In the genomic region with DNA sequence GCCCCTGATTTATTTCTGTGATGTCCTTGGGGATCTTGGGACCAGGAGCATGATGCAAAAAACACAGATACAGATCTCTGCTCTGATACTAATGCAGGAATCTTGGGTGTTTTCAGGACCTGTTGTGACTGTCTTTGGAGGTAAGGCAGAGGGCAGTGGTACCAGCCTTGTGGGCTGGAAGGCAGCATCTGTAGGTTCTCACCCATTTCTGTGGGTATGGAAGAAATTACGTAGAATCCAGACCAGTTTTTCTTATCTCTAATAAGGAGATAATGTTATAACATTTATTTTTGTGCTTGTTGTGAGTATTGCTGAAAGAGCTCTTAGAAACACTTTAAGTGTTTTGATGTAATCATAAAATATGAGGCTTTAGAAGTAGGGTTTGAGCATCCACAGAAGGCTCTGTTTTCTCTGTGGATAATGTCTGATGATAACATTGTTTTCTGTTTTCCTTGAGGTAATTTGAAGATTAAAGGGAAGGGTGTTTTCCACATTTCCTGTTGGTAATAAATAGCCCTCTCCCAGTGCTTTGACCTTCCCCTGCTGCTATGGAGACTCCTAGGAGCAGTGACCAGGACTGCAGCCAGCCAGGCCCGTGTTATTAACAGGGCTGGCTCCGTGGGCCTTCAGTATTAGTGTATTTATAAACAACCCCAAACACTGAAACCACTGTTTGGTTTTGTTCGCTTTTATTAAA, we compare ENCODE assay signal across 15 cellular contexts. TPM values are rescaled to one million over a fixed set of nuclear protein-coding genes. Genes with fewer than 3 reads are reported as not detected.
DNase-seq lines count a peak whose midpoint lies in the region; ATAC-seq and TF ChIP-seq lines count a peak whose summit lies in the region.
"Had no signal": no experiment of that assay in that cellular context is flagged by ENCODE, and none has a peak within 500 bp of the region (broad histone marks: within the 10 kb centered on the region; RNA-seq: fewer than 3 reads in every experiment).

No MANE protein-coding gene starts in this region.

- peak overlapping the region; percentile 3 for H3K27ac ChIP-seq in urinary bladder (ENCODE audit: low read depth)
- no peak overlapping the region for H3K27ac ChIP-seq in mammary epithelial cell (ENCODE audit: insufficient read depth, low read depth, low read length)
- H3K27ac ChIP-seq in SJCRH30 = no peak overlapping the region
- H3K27ac ChIP-seq: A549, thoracic aorta had no signal

- no peak overlapping the region for H3K4me3 ChIP-seq in urinary bladder (ENCODE audit: low read depth, low read length)
- no peak overlapping the region for H3K4me3 ChIP-seq in mammary epithelial cell (replicated peaks in 1 of 3; ENCODE audit: insufficient read depth in 1 of 3, low read depth in 2 of 3, low read length in 3 of 3)
- no peak overlapping the region for H3K4me3 ChIP-seq in SJCRH30
- H3K4me3 ChIP-seq: A549, thoracic aorta had no signal

- H3K9me3 ChIP-seq in mammary epithelial cell (replicated peaks; ENCODE audit: insufficient read depth, low read length) = no peaks in the 10 kb centered on the region
- no peaks in the 10 kb centered on the region for H3K9me3 ChIP-seq in SJCRH30 (replicated peaks)
- H3K9me3 ChIP-seq: A549, thoracic aorta had no signal

- no peaks in the 10 kb centered on the region for H4K20me1 ChIP-seq in mammary epithelial cell (ENCODE audit: insufficient read depth, low read length)

- H3K4me3 Mint-ChIP-seq in nephron = no peak overlapping the region

- no peak overlapping the region for H3K4me2 ChIP-seq in mammary epithelial cell (ENCODE audit: insufficient read depth, low read depth, low read length)
- H3K4me2 ChIP-seq: A549 had no signal

- no peaks in the 10 kb centered on the region for H3K27me3 Mint-ChIP-seq in nephron (ENCODE audit: low read depth)
- H3K27me3 Mint-ChIP-seq: progenitor cell of endocrine pancreas had no signal

- no peak overlapping the region for H3K9ac ChIP-seq in mammary epithelial cell (ENCODE audit: insufficient read depth, low read length)

- H3K4me1 Mint-ChIP-seq in nephron = peaks cover 65% of the 10 kb centered on the region

- no peaks in the 10 kb centered on the region for H3K36me3 Mint-ChIP-seq in nephron (ENCODE audit: low read depth)

- H3K4me1 ChIP-seq in urinary bladder (ENCODE audit: insufficient read depth) = no peaks in the 10 kb centered on the region
- H3K4me1 ChIP-seq in mammary epithelial cell (ENCODE audit: insufficient read depth, low read length) = no peaks in the 10 kb centered on the region
- H3K4me1 ChIP-seq in SJCRH30 = no peaks in the 10 kb centered on the region
- H3K4me1 ChIP-seq: A549 had no signal

- H3K9me3 Mint-ChIP-seq in nephron = no peaks in the 10 kb centered on the region

- intact Hi-C loops in left ventricle myocardium superior (cut with micrococcal nuclease) = no loop called here
- intact Hi-C loops in mammary epithelial cell (cut with micrococcal nuclease) = no loop called here

- in situ Hi-C loops in mammary epithelial cell (cut with MboI; ENCODE audit: low sequenced_read_pairs in 2 of 2) = no loop called here

- ATAC-seq in left ventricle myocardium superior = peak; percentile 83
- ATAC-seq: A549 had no signal

- CTCF ChIA-PET in mammary epithelial cell (lab: Charles Lee; ENCODE audit: low non-redundant PET) = no interaction called here

- no peaks in the 10 kb centered on the region for H3K79me2 ChIP-seq in mammary epithelial cell (ENCODE audit: insufficient read depth, low read length)

- DNase-seq in NCI-H2227 (lab: John Stamatoyannopoulos, UW; ENCODE audit: unreplicated experiment) (peak; percentile 3), NCI-H2227 treated with DMSO at 0.1 percent for 48 hours (lab: John Stamatoyannopoulos, UW) (no peak), left ventricle myocardium superior (peak; percentile 66), mammary epithelial cell (no peak), germinal center (ENCODE audit: low spot score) (no peak), SJCRH30 (no peak)
- DNase-seq: activated effector memory CD4-positive, alpha-beta T cell treated with Interleukin-2 at 50 U/mL for 16 hours; NCI-H1694; T-helper 1 cell had no signal

- peak overlapping the region; percentile 81 to 84 (median 83) for H3K27ac Mint-ChIP-seq in nephron
- H3K27ac Mint-ChIP-seq: progenitor cell of endocrine pancreas had no signal

- TF ChIP-seq CTCF in nephron (IDR thresholded peaks at IDR 0.05; ENCODE audit: unreplicated experiment in 3 of 3) (peak in 2 of 3 experiments; percentile 10 to 14), mammary epithelial cell (conservative IDR thresholded peaks at IDR 0.05 in 1 of 2, IDR thresholded peaks at IDR 0.05 in 1 of 2; ENCODE audit: extremely low read depth in 1 of 2, insufficient read depth in 1 of 2, low read depth in 1 of 2, low read length in 2 of 2) (no peak)

- no peak overlapping the region for H2AFZ ChIP-seq in mammary epithelial cell (ENCODE audit: low read depth, low read length)

- no peaks in the 10 kb centered on the region for H3K36me3 ChIP-seq in urinary bladder (ENCODE audit: insufficient read depth)
- H3K36me3 ChIP-seq in mammary epithelial cell (ENCODE audit: insufficient read depth, low read length) = no peaks in the 10 kb centered on the region
- H3K36me3 ChIP-seq in SJCRH30 = no peaks in the 10 kb centered on the region
- H3K36me3 ChIP-seq: thoracic aorta had no signal

- no TSS peak for BruUV-seq in mammary epithelial cell (replicated peaks; lab: Mats Ljungman, UMichigan)

- dilution Hi-C loops in mammary epithelial cell (cut with HindIII; ENCODE audit: low sequenced_read_pairs) = no loop called here

- H3K27me3 ChIP-seq in mammary epithelial cell (ENCODE audit: insufficient read depth, low read length) (no peaks in the 10 kb centered on the region), SJCRH30 (peaks cover 5% of the 10 kb centered on the region; the same call in 1 of the 2 replicates)

- 21% methylated on average over 4 of the region's 4 CpGs for WGBS in urinary bladder
- WGBS in mammary epithelial cell (ENCODE audit: low coverage, missing lambda C conversion rate) = 85% methylated on average over 4 of the region's 4 CpGs

RNA-seq across cellular contexts. Expression of a gene that starts 9.4 kb away (rescaled TPM):
- total RNA-seq in left ventricle myocardium superior (1.7 TPM), urinary bladder (16.7 TPM), mammary epithelial cell (10 to 100 TPM in 1 of 2 donors, 1 to 10 TPM in 1; 8.2 to 11.5 TPM)
- polyA plus RNA-seq in urinary bladder (24.4 TPM), mammary epithelial cell (11.5 TPM)
- 3.9 TPM for polyA minus RNA-seq in mammary epithelial cell
- total RNA-seq in SJCRH30 (2014; rRNA removed; shearing (Covaris generic)) = 10.6 and 11.8 TPM in 2 replicates

RNA-seq across cellular contexts. Expression of a gene that starts 39.1 kb away (rescaled TPM):
- total RNA-seq in left ventricle myocardium superior (201 TPM), urinary bladder (25.7 TPM), mammary epithelial cell (10 to 100 TPM in 1 of 2 donors, 1 to 10 TPM in 1; 1.2 to 11.0 TPM)
- polyA plus RNA-seq in urinary bladder (34.5 TPM), mammary epithelial cell (not detected)
- not detected for polyA minus RNA-seq in mammary epithelial cell
- not detected in 2 replicates for total RNA-seq in SJCRH30 (2014; rRNA removed; shearing (Covaris generic))
- total RNA-seq: bronchial epithelial cell had no signal
- polyA plus RNA-seq: A549 had no signal

Comparison
In these comparisons a context has a peak if more than half of its experiments do, and no peak if none do; other contexts are left out.
1. DNase-seq: peak in NCI-H2227 (single experiment) and left ventricle myocardium superior (single experiment); none in NCI-H2227 treated with DMSO at 0.1 percent for 48 hours (single experiment), mammary epithelial cell (single experiment), germinal center (single experiment) and SJCRH30 (0 of 2).
2. CTCF ChIP-seq: peak in nephron (2 of 3); none in mammary epithelial cell (0 of 2).